8 cellular contexts compared by ENCODE assay signal in genomic region chr3:57998366-57999283, GRCh38. TPM values are rescaled to one million over a fixed set of nuclear protein-coding genes. Genes with fewer than 3 reads are reported as not detected.
DNase-seq lines count a peak whose midpoint lies in the region; ATAC-seq, FAIRE-seq and TF ChIP-seq lines count a peak whose summit lies in the region.

No MANE protein-coding gene starts in this region.

- dilution Hi-C loops in keratinocyte (cut with MboI; ENCODE audit: extremely low pct_ligation_motif_present, low sequenced_read_pairs): no loop called here

- TF ChIP-seq CTCF in GM06990 (IDR thresholded peaks at IDR 0.05; ENCODE audit: insufficient read depth, low read length, poor library complexity, severe bottlenecking): no peak
- TF ChIP-seq CTCF in activated B cell treated with CpG ODN at 0.5 μM for 24 hours (IDR thresholded peaks at IDR 0.05): no peak
- TF ChIP-seq CTCF in keratinocyte (optimal IDR thresholded peaks at IDR 0.05 in 1 of 3, IDR thresholded peaks at IDR 0.05 in 1 of 3, conservative IDR thresholded peaks at IDR 0.05 in 1 of 3; ENCODE audit: extremely low read depth in 1 of 3, insufficient read depth in 2 of 3, low read length in 3 of 3): no peak
- TF ChIP-seq CTCF in vagina (IDR thresholded peaks at IDR 0.05): no peak

- intact Hi-C loops in activated B cell treated with CpG ODN at 0.5 μM for 24 hours (cut with micrococcal nuclease): loop anchor here (2.0 kb wide), 1 partner anchor 14 kb away; no protein-coding TSS in a partner anchor
- intact Hi-C loops in vagina (cut with DNase I): no loop called here

- peak overlapping the region; percentile 87 for H3K4me2 ChIP-seq in keratinocyte (ENCODE audit: control insufficient read depth, extremely low read depth, insufficient read depth, low read depth, low read length)

- H3K36me3 ChIP-seq in GM06990 (ENCODE audit: control insufficient read depth, insufficient read depth, low read length) (no peaks in the 10 kb centered on the region), keratinocyte (ENCODE audit: control insufficient read depth in 2 of 2, extremely low read depth in 1 of 2, insufficient read depth in 2 of 2, low read length in 2 of 2) (no peaks in the 10 kb centered on the region), vagina (no peaks in the 10 kb centered on the region)

- POLR2A ChIA-PET in activated B cell treated with CpG ODN at 0.5 μM for 24 hours (lab: Charles Lee): no interaction called here

- peak; percentile 78 for ATAC-seq in HG02759 (IDR thresholded peaks at IDR 0.05; ENCODE audit: unreplicated experiment)
- peak; percentile 50 for ATAC-seq in activated B cell treated with CpG ODN at 0.5 μM for 24 hours (ENCODE audit: low read depth)
- no peak for ATAC-seq in GM21423 (IDR thresholded peaks at IDR 0.05; ENCODE audit: unreplicated experiment)
- no peak for ATAC-seq in HG03354 (IDR thresholded peaks at IDR 0.05; ENCODE audit: poor library complexity, severe bottlenecking, unreplicated experiment)
- no peak for ATAC-seq in GM21825 (IDR thresholded peaks at IDR 0.05; ENCODE audit: unreplicated experiment)

- no peaks in the 10 kb centered on the region for H4K20me1 ChIP-seq in keratinocyte (ENCODE audit: control insufficient read depth, extremely low read depth, insufficient read depth, low read length)

- CTCF ChIA-PET in activated B cell treated with CpG ODN at 0.5 μM for 24 hours (lab: Charles Lee): interaction anchor here (0.7 kb wide), 1 partner anchor 179 kb away, joined by 3 read pairs; no protein-coding TSS in a partner anchor

- H3K4me1 ChIP-seq in keratinocyte (ENCODE audit: control insufficient read depth, extremely low read depth, insufficient read depth, low read length) (peaks cover 44% of the 10 kb centered on the region), vagina (peaks cover 11% of the 10 kb centered on the region)

- H2AFZ ChIP-seq in keratinocyte (ENCODE audit: control insufficient read depth, low read length): peak overlapping the region; percentile 63

- no peak for FAIRE-seq in keratinocyte (lab: Jason Lieb, UNC)

- H3K27ac ChIP-seq in keratinocyte (ENCODE audit: control insufficient read depth, insufficient read depth, low read length) (peak overlapping the region; percentile 78), vagina (no peak overlapping the region)

- H3K9me3 Mint-ChIP-seq in activated B cell treated with CpG ODN at 0.5 μM for 24 hours: no peaks in the 10 kb centered on the region

- peak overlapping the region; percentile 63 for H3K4me3 Mint-ChIP-seq in activated B cell treated with CpG ODN at 0.5 μM for 24 hours

- no peaks in the 10 kb centered on the region for H3K9me3 ChIP-seq in keratinocyte (ENCODE audit: control insufficient read depth, low read depth, low read length)
- H3K9me3 ChIP-seq in vagina: no peaks in the 10 kb centered on the region

- DNase-seq in GM06990 (ENCODE audit: extremely low read depth, insufficient read length) (peak; percentile 35), activated B cell treated with CpG ODN at 0.5 μM for 24 hours (no peak), keratinocyte (ENCODE audit: low read depth, low spot score) (no peak), vagina (ENCODE audit: extremely low spot score in 2 of 2) (no peak)

- no peak overlapping the region for H3K27ac Mint-ChIP-seq in activated B cell treated with CpG ODN at 0.5 μM for 24 hours

- H3K9ac ChIP-seq in keratinocyte (ENCODE audit: control insufficient read depth, extremely low read depth, insufficient read depth, low read length): peak overlapping the region; percentile 41

- H3K79me2 ChIP-seq in keratinocyte (ENCODE audit: control insufficient read depth, insufficient read depth, low read length): no peaks in the 10 kb centered on the region

- H3K27me3 Mint-ChIP-seq in activated B cell treated with CpG ODN at 0.5 μM for 24 hours: no peaks in the 10 kb centered on the region

- H3K27me3 ChIP-seq in GM06990 (replicated peaks; ENCODE audit: control insufficient read depth, insufficient read depth, low read length) (no peaks in the 10 kb centered on the region), keratinocyte (ENCODE audit: control insufficient read depth, extremely low read depth, insufficient read depth, low read length) (no peaks in the 10 kb centered on the region), vagina (no peaks in the 10 kb centered on the region)

- no peaks in the 10 kb centered on the region for H3K36me3 Mint-ChIP-seq in activated B cell treated with CpG ODN at 0.5 μM for 24 hours (ENCODE audit: low read depth)

- no peaks in the 10 kb centered on the region for H3K9me1 ChIP-seq in keratinocyte (ENCODE audit: control insufficient read depth, extremely low read depth, insufficient read depth, low read length)

- TF ChIP-seq POLR2A in vagina (IDR thresholded peaks at IDR 0.05): no peak

- H3K4me1 Mint-ChIP-seq in activated B cell treated with CpG ODN at 0.5 μM for 24 hours: peaks cover 21% of the 10 kb centered on the region

- H3K4me3 ChIP-seq in GM06990 (replicated peaks; ENCODE audit: low read depth, low read length): peak overlapping the region; percentile 44
- peak overlapping the region in 1 of 3 experiments; percentile 36 for H3K4me3 ChIP-seq in keratinocyte (ENCODE audit: control insufficient read depth in 2 of 3, extremely low read depth in 1 of 3, insufficient read depth in 2 of 3, low read depth in 1 of 3, low read length in 3 of 3)
- H3K4me3 ChIP-seq in vagina: no peak overlapping the region

RNA-seq across cellular contexts. Expression of gene FLNB, which starts 9.6 kb away (rescaled TPM):
- total RNA-seq in activated B cell treated with CpG ODN at 0.5 μM for 24 hours (13.4 and 16.7 TPM in 2 replicates), vagina (147 TPM)
- 271 to 566 TPM (median 289 TPM) in 3 replicates for polyA plus RNA-seq in keratinocyte
- polyA plus RNA-seq in keratinocyte (2011; ENCODE audit: low read depth): 139 TPM
- polyA plus RNA-seq in keratinocyte (2011; cell fraction: cytosol; rRNA removed): 224 and 242 TPM in 2 replicates
- 1,762 and 1,792 TPM in 2 replicates for polyA plus RNA-seq in keratinocyte (2011; cell fraction: nucleus; rRNA removed)
- 243 and 645 TPM in 2 replicates for polyA plus RNA-seq in keratinocyte (2012; ENCODE audit: low replicate concordance)
- 1,184 to 1,540 TPM (median 1,356 TPM) in 3 replicates for polyA minus RNA-seq in keratinocyte
- 873 TPM for polyA minus RNA-seq in keratinocyte (2011; cell fraction: cytosol; rRNA and poly(A)+ RNA removed)
- 2,395 and 3,178 TPM in 2 replicates for polyA minus RNA-seq in keratinocyte (2011; cell fraction: nucleus; rRNA and poly(A)+ RNA removed)

Comparison
In these comparisons a context has a peak if more than half of its experiments do, and no peak if none do; other contexts are left out.
1. ATAC-seq: peak in HG02759 (single experiment) and activated B cell treated with CpG ODN at 0.5 μM for 24 hours (single experiment); none in GM21423 (single experiment), HG03354 (single experiment) and GM21825 (single experiment).